26 cellular contexts compared by ENCODE assay signal in the genomic region with DNA sequence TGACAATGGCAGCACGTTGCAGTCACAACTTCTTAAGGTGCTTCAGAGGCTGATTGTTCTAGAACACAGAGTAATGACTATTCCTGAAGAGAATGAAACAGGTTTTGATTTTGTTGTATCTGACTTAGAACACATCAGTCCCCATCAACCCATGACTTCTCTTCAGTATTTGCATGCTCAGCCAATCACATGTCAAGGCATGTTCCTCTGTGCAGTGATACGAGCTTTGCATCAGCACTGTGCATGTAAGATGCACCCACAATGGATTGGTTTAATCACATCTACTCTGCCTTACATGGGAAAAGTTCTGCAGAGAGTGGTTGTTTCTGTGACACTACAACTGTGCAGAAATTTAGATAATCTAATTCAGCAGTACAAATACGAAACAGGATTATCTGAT.
"Had no signal": no experiment of that assay in that cellular context is flagged by ENCODE, and none has a peak within 500 bp of the region (broad histone marks: within the 10 kb centered on the region; RNA-seq: fewer than 3 reads in every experiment).

No MANE protein-coding gene starts in this region.

- H3K27ac ChIP-seq: dorsolateral prefrontal cortex, esophagus muscularis mucosa, heart right ventricle, left lung, prostate gland, right atrium auricular region, stomach, thyroid gland had no signal

- H3K9me3 ChIP-seq: esophagus muscularis mucosa, heart right ventricle, left lung, prostate gland, right atrium auricular region, stomach, thyroid gland had no signal

- FAIRE-seq: colon had no signal

- H3K4me1 ChIP-seq: esophagus muscularis mucosa, heart right ventricle, left lung, prostate gland, right atrium auricular region, thyroid gland had no signal

- ATAC-seq: heart right ventricle; left lung; naive thymus-derived CD8-positive, alpha-beta T cell; sciatic nerve; stimulated activated effector memory CD8-positive, alpha-beta T cell treated with anti-CD3 and anti-CD28 coated beads, Interleukin-12 subunit alpha, Interleukin-12 subunit beta, amount 100 ng/mL, for 72 hours had no signal

- H3K4me3 ChIP-seq: dorsolateral prefrontal cortex, esophagus muscularis mucosa, heart right ventricle, left lung, prostate gland, right atrium auricular region, smooth muscle cell, stomach, thyroid gland had no signal

- H3K36me3 ChIP-seq: prostate gland had no signal

- DNase-seq: dorsolateral prefrontal cortex; effector CD4-positive, alpha-beta T cell; foreskin melanocyte; glutamatergic neuron; heart right ventricle; hypothalamus; immature natural killer cell; islet precursor cell; left lung; naive thymus-derived CD8-positive, alpha-beta T cell; nephron progenitor cell; nucleus accumbens; stimulated activated CD4-positive, alpha-beta T cell treated with anti-CD3 and anti-CD28 coated beads, Interleukin-12 subunit alpha, Interleukin-12 subunit beta, amount 100 ng/mL, for 4 hours; stimulated activated CD4-positive, alpha-beta T cell treated with anti-CD3 and anti-CD28 coated beads, Interleukin-1b, Interleukin-23, amount 100 ng/mL, for 48 hours; stimulated activated CD4-positive, alpha-beta T cell treated with anti-CD3 and anti-CD28 coated beads, Interleukin-4, amount 100 ng/mL, for 1 hour; stimulated activated naive CD4-positive, alpha-beta T cell treated with Interleukin-2 at 50 U/mL for 16 hours; stomach; thyroid gland; trophoblast cell had no signal

- H3K4me2 ChIP-seq: smooth muscle cell had no signal

- H3K27me3 ChIP-seq: dorsolateral prefrontal cortex, esophagus muscularis mucosa, heart right ventricle, left lung, right atrium auricular region, stomach, thyroid gland had no signal
